Comparison of ENCODE assay signal across 12 cellular contexts in the genomic region with DNA sequence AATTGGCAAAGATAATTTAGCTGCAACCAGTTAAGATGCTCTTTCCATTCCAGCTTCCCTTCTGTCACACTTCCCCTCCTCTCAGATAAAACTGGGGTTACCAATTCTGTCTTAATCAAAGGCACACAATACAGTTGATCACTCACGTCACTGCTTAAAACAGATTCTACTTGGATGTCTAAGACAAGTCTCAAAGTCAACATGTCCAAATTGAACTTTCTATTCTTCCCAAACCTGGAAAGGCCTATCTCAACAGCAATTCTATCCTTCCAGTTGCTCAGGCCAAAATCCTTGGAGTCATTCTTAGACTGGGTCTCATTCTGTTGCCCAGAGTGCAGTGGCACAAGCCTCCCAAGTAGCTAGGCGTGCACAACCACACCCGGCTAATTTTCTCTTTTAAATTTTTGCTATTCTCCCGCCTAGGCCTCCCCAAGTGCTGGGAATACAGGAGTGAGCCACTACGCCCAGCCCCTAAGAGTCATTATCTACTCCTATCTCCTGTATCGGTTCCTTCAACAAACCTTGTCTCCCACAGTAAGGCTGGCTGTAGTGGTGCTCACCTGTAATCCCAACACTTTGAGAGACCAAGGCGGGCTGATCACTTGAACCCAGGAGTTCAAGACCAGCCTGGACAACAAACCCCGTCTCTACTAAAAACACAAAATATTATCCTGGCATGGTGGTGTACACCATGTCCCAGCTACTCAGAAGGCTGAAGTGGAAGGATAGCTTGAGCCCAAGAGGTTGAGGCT. TPM values are rescaled to one million over a fixed set of nuclear protein-coding genes. Genes with fewer than 3 reads are reported as not detected.
DNase-seq lines count a peak whose midpoint lies in the region; ATAC-seq and TF ChIP-seq lines count a peak whose summit lies in the region.
"Had no signal": no experiment of that assay in that cellular context is flagged by ENCODE, and none has a peak within 500 bp of the region (broad histone marks: within the 10 kb centered on the region; RNA-seq: fewer than 3 reads in every experiment).

No MANE protein-coding gene starts in this region.

- H3F3A ChIP-seq in GM23338 (replicated peaks; ENCODE audit: low read depth) = peaks cover 44% of the 10 kb centered on the region

- DNase-seq in CD4-positive, alpha-beta T cell = no peak
- DNase-seq in GM23338 (ENCODE audit: low spot score) (no peak), NCI-H1436 (lab: John Stamatoyannopoulos, UW) (no peak), GM03348 (ENCODE audit: low spot score) (no peak), SKM-1 (lab: John Stamatoyannopoulos, UW; ENCODE audit: unreplicated experiment) (no peak)
- no peak for DNase-seq in central memory CD8-positive, alpha-beta T cell (ENCODE audit: low spot score in 2 of 2)
- DNase-seq: DND-41; kidney glomerular epithelial cell; NCI-H446; ovary; stimulated activated CD4-positive, alpha-beta T cell treated with anti-CD3 and anti-CD28 coated beads, Interleukin-1b, Interleukin-23, amount 100 ng/mL, for 48 hours had no signal

- no peaks in the 10 kb centered on the region for H3K9me2 ChIP-seq in GM23338 (ENCODE audit: insufficient read depth)

- no peak overlapping the region for H3K4me3 ChIP-seq in GM23338
- H3K4me3 ChIP-seq: ovary, SJSA1 had no signal

- H3K27ac ChIP-seq in CD4-positive, alpha-beta T cell (ENCODE audit: low read depth, low read length) = no peak overlapping the region
- peak overlapping the region; percentile 89 for H3K27ac ChIP-seq in GM23338 (ENCODE audit: low read depth)
- H3K27ac ChIP-seq: ovary, SJSA1 had no signal

- H4K20me1 ChIP-seq in GM23338 (replicated peaks; ENCODE audit: insufficient read depth) = peaks cover 76% of the 10 kb centered on the region

- intact Hi-C loops in CD4-positive, alpha-beta T cell (cut with DNase I, micrococcal nuclease) = loop anchor here in 1 of 2 experiments (10.0 kb wide), 1 partner anchor 733 kb away; a partner anchor contains a TSS

- no peak for ATAC-seq in CD4-positive, alpha-beta T cell (ENCODE audit: poor library complexity)
- ATAC-seq in GM23338 = peak; percentile 5; the same call in 1 of the 3 replicates
- ATAC-seq in central memory CD8-positive, alpha-beta T cell (replicated peaks; ENCODE audit: extremely low read depth, poor library complexity, severe bottlenecking) = no peak

- H3K79me2 ChIP-seq in GM23338 (replicated peaks; ENCODE audit: insufficient read depth) = peaks cover 76% of the 10 kb centered on the region

- no peak overlapping the region for H3K4me3 Mint-ChIP-seq in CD4-positive, alpha-beta T cell
- H3K4me3 Mint-ChIP-seq in GM23338 = peak overlapping the region; percentile 5; the same call in 1 of the 3 replicates
- H3K4me3 Mint-ChIP-seq in central memory CD8-positive, alpha-beta T cell = peak overlapping the region; percentile 19

- peaks cover 16% of the 10 kb centered on the region for H3K4me1 ChIP-seq in GM23338 (ENCODE audit: insufficient read depth)

- no peaks in the 10 kb centered on the region for H3K27me3 ChIP-seq in CD4-positive, alpha-beta T cell (ENCODE audit: control insufficient read depth, insufficient read depth, low read length)
- H3K27me3 ChIP-seq in GM23338 (ENCODE audit: insufficient read depth) = no peaks in the 10 kb centered on the region
- H3K27me3 ChIP-seq: ovary, SJSA1 had no signal

- no peak overlapping the region for H2AFZ ChIP-seq in GM23338

- no peaks in the 10 kb centered on the region for H3K9me3 Mint-ChIP-seq in CD4-positive, alpha-beta T cell
- H3K9me3 Mint-ChIP-seq in GM23338 = peaks cover 9% of the 10 kb centered on the region; the same call in 2 of the 3 replicates
- H3K9me3 Mint-ChIP-seq in central memory CD8-positive, alpha-beta T cell = no peaks in the 10 kb centered on the region

- H3K9me3 ChIP-seq in CD4-positive, alpha-beta T cell (ENCODE audit: control insufficient read depth, low read length) = no peaks in the 10 kb centered on the region
- H3K9me3 ChIP-seq: ovary, SJSA1 had no signal

- POLR2A ChIA-PET in CD4-positive, alpha-beta T cell (lab: Charles Lee) = interaction anchor here (0.6 kb wide), 1 partner anchor 558 kb away, joined by 3 read pairs; no protein-coding TSS in a partner anchor

- peaks cover 6% of the 10 kb centered on the region for H3K27me3 Mint-ChIP-seq in CD4-positive, alpha-beta T cell
- peaks cover 42% of the 10 kb centered on the region for H3K27me3 Mint-ChIP-seq in GM23338 (ENCODE audit: insufficient read depth, low read depth, poor library complexity)
- H3K27me3 Mint-ChIP-seq in central memory CD8-positive, alpha-beta T cell = no peaks in the 10 kb centered on the region

- H3K36me3 Mint-ChIP-seq in CD4-positive, alpha-beta T cell (ENCODE audit: low read depth) = peaks cover 85% of the 10 kb centered on the region
- peaks cover 70% of the 10 kb centered on the region for H3K36me3 Mint-ChIP-seq in GM23338 (ENCODE audit: low read depth)
- H3K36me3 Mint-ChIP-seq in central memory CD8-positive, alpha-beta T cell (ENCODE audit: insufficient read depth) = peaks cover 57% of the 10 kb centered on the region

- H3K4me1 Mint-ChIP-seq in CD4-positive, alpha-beta T cell (ENCODE audit: low read depth) = peaks cover 71% of the 10 kb centered on the region
- peaks cover 26% of the 10 kb centered on the region for H3K4me1 Mint-ChIP-seq in GM23338
- peaks cover 61% of the 10 kb centered on the region for H3K4me1 Mint-ChIP-seq in central memory CD8-positive, alpha-beta T cell

- H3K36me3 ChIP-seq in GM23338 (ENCODE audit: insufficient read depth) = peaks cover 29% of the 10 kb centered on the region
- H3K36me3 ChIP-seq: ovary had no signal

- peak overlapping the region; percentile 95; the same call in 1 of the 2 replicates for H3K4me2 ChIP-seq in GM23338

- CTCF ChIA-PET in CD4-positive, alpha-beta T cell (lab: Charles Lee) = no interaction called here

- no peak for TF ChIP-seq CTCF in CD4-positive, alpha-beta T cell (IDR thresholded peaks at IDR 0.05)
- no peak for TF ChIP-seq CTCF in GM23338 (conservative IDR thresholded peaks at IDR 0.05; ENCODE audit: low read depth in 2 of 2)

- peak overlapping the region; percentile 99 for H3K27ac Mint-ChIP-seq in CD4-positive, alpha-beta T cell
- peak overlapping the region; percentile 57 for H3K27ac Mint-ChIP-seq in GM23338
- peak overlapping the region; percentile 39 for H3K27ac Mint-ChIP-seq in central memory CD8-positive, alpha-beta T cell (ENCODE audit: low read depth)

TF ChIP-seq in GM23338, 12 proteins besides CTCF, POLR2A, EP300 and RAD21 (continues in another document):
- TF ChIP-seq, protein P1, sequence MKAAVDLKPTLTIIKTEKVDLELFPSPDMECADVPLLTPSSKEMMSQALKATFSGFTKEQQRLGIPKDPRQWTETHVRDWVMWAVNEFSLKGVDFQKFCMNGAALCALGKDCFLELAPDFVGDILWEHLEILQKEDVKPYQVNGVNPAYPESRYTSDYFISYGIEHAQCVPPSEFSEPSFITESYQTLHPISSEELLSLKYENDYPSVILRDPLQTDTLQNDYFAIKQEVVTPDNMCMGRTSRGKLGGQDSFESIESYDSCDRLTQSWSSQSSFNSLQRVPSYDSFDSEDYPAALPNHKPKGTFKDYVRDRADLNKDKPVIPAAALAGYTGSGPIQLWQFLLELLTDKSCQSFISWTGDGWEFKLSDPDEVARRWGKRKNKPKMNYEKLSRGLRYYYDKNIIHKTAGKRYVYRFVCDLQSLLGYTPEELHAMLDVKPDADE (IDR thresholded peaks at IDR 0.05) = no peak
- TF ChIP-seq NANOG (IDR thresholded peaks at IDR 0.05; ENCODE audit: borderline replicate concordance) (no peak), EZH2 (IDR thresholded peaks at IDR 0.05; ENCODE audit: low read depth, unreplicated experiment) (no peak), EZH2phosphoT487 (IDR thresholded peaks at IDR 0.05; ENCODE audit: unreplicated experiment) (no peak), ZNF331 (CRISPR knock-in tag; IDR thresholded peaks at IDR 0.05; ENCODE audit: low read depth) (no peak), CREB1 (CRISPR knock-in tag; IDR thresholded peaks at IDR 0.05; ENCODE audit: low read depth) (no peak)

RNA-seq across cellular contexts. Expression of a gene that starts 4.8 kb away (rescaled TPM):
- total RNA-seq in CD4-positive, alpha-beta T cell = 1,000 to 10,000 TPM; 3,356 to 3,996 TPM
- 2,294 and 3,734 TPM in 2 replicates for total RNA-seq in GM23338 (2014; rRNA removed; shearing (Covaris generic))
- 2,556 and 2,560 TPM in 2 replicates for polyA plus RNA-seq in GM23338 (2016; fragmentation: Nextera tagmentation; extraction: Ambion mirVana)

RNA-seq across cellular contexts. Expression of a gene that starts 17.4 kb away (rescaled TPM):
- total RNA-seq in CD4-positive, alpha-beta T cell = 1 to 10 TPM; 3.2 to 5.8 TPM
- 27.8 and 31.8 TPM in 2 replicates for total RNA-seq in GM23338 (2014; rRNA removed; shearing (Covaris generic))
- polyA plus RNA-seq in GM23338 (2016; fragmentation: Nextera tagmentation; extraction: Ambion mirVana) = 37.7 and 41.9 TPM in 2 replicates

RNA-seq across cellular contexts. Expression of a gene that starts 39.0 kb away (rescaled TPM):
- 100 to 1,000 TPM; 339 to 370 TPM for total RNA-seq in CD4-positive, alpha-beta T cell
- total RNA-seq in GM23338 (2014; rRNA removed; shearing (Covaris generic)) = 122 and 204 TPM in 2 replicates
- 690 and 723 TPM in 2 replicates for polyA plus RNA-seq in GM23338 (2016; fragmentation: Nextera tagmentation; extraction: Ambion mirVana)

RNA-seq across cellular contexts. Expression of a gene that starts 39.2 kb away (rescaled TPM):
- total RNA-seq in CD4-positive, alpha-beta T cell = 10 to 100 TPM; 15.0 to 15.1 TPM
- total RNA-seq in GM23338 (2014; rRNA removed; shearing (Covaris generic)) = 25.7 and 31.6 TPM in 2 replicates
- polyA plus RNA-seq in GM23338 (2016; fragmentation: Nextera tagmentation; extraction: Ambion mirVana) = 10.1 and 10.3 TPM in 2 replicates

RNA-seq across cellular contexts. Expression of a gene that starts 53.7 kb away (rescaled TPM):
- 1 to 10 TPM; 7.5 to 8.0 TPM for total RNA-seq in CD4-positive, alpha-beta T cell
- 40.4 and 41.2 TPM in 2 replicates for total RNA-seq in GM23338 (2014; rRNA removed; shearing (Covaris generic))
- polyA plus RNA-seq in GM23338 (2016; fragmentation: Nextera tagmentation; extraction: Ambion mirVana) = 56.9 and 62.6 TPM in 2 replicates

Comparison
In these comparisons a context has a peak if more than half of its experiments do, and no peak if none do; other contexts are left out.
1. H3K27ac Mint-ChIP-seq: peak in every context shown above with its lines; median percentile 99 in CD4-positive, alpha-beta T cell; 57 in GM23338; 39 in central memory CD8-positive, alpha-beta T cell.